In the genomic region with DNA sequence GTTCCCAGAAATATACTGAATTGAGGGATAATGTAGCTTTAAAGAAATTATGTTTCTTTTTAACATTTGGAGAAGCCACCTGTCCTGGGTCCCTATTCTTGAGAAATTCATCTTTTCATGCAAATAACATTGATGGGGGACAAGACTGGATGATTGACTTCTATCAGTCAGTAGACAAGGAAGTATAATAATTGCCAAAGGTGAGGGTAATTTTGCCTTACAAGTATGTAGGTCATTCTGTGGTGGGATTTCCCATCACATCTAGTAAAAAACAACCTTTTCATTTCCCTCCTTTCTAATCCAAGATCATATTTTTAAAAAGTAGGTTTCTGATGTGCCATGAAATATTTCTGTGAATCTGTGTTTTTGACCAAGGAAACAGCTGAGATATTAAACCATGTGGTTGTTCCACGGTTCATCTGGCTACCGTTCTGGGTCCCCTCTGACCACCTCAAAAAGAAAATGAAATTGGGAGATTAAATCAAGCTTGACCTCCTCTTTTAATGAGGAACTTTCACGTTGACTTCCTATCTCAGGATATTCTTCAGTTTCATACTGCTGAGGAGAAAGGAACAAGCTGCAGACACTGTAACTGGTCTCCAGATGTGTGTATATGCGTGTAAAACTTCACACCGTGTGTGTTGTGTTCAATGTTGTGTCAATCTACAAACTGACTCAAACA, we compare ENCODE assay signal across 27 cellular contexts.
"Had no signal": no experiment of that assay in that cellular context is flagged by ENCODE, and none has a peak within 500 bp of the region (broad histone marks: within the 10 kb centered on the region; RNA-seq: fewer than 3 reads in every experiment).

No MANE protein-coding gene starts in this region.

- H3K27me3 Mint-ChIP-seq: activated CD8-positive, alpha-beta T cell treated with anti-CD3 and anti-CD28 coated beads for 36 hours; activated T-helper 17 cell treated with anti-CD3 and anti-CD28 coated beads, Interleukin-2, amount 50 U/mL, for 72 hours; naive thymus-derived CD8-positive, alpha-beta T cell had no signal

- H3K27ac Mint-ChIP-seq: activated CD8-positive, alpha-beta T cell treated with anti-CD3 and anti-CD28 coated beads for 36 hours; activated T-helper 17 cell treated with anti-CD3 and anti-CD28 coated beads, Interleukin-2, amount 50 U/mL, for 72 hours; naive thymus-derived CD8-positive, alpha-beta T cell; neural progenitor cell; WTC11 had no signal

- H3K9me3 Mint-ChIP-seq: activated T-cell treated with anti-CD3 and anti-CD28 coated beads, Interleukin-2, amount 50 U/mL, for 4 hours; activated T-helper 17 cell treated with anti-CD3 and anti-CD28 coated beads, Interleukin-2, amount 50 U/mL, for 72 hours had no signal

- H3K9ac ChIP-seq: neural progenitor cell had no signal

- H3K4me3 Mint-ChIP-seq: activated CD8-positive, alpha-beta T cell treated with anti-CD3 and anti-CD28 coated beads for 36 hours; activated T-cell treated with anti-CD3 and anti-CD28 coated beads, Interleukin-2, amount 50 U/mL, for 4 hours; activated T-helper 17 cell treated with anti-CD3 and anti-CD28 coated beads, Interleukin-2, amount 50 U/mL, for 72 hours; naive thymus-derived CD8-positive, alpha-beta T cell; neural progenitor cell; WTC11 had no signal

- ATAC-seq: activated CD8-positive, alpha-beta T cell treated with anti-CD3 and anti-CD28 coated beads for 36 hours; activated T-cell treated with anti-CD3 and anti-CD28 coated beads, Interleukin-2, amount 50 U/mL, for 4 hours; activated T-helper 17 cell treated with anti-CD3 and anti-CD28 coated beads, Interleukin-2, amount 50 U/mL, for 72 hours; gastroesophageal sphincter; left colon; naive thymus-derived CD8-positive, alpha-beta T cell; right cardiac atrium; stimulated activated naive CD8-positive, alpha-beta T cell treated with anti-CD3 and anti-CD28 coated beads, Interleukin-15, Interleukin-2, amounts not matched to agents 100 U/mL and 50 U/mL, for 24 hours; WTC11 had no signal

- H2AFZ ChIP-seq: neural progenitor cell had no signal

- FAIRE-seq: astrocyte, endothelial cell of umbilical vein, kidney had no signal

- H3K4me1 Mint-ChIP-seq: activated T-helper 17 cell treated with anti-CD3 and anti-CD28 coated beads, Interleukin-2, amount 50 U/mL, for 72 hours; neural progenitor cell; WTC11 had no signal

- H3K27ac ChIP-seq: brain microvascular endothelial cell, gastroesophageal sphincter, neural progenitor cell, testis, transverse colon had no signal

- H3K4me2 ChIP-seq: neural progenitor cell had no signal

- H3K9me3 ChIP-seq: gastroesophageal sphincter, testis had no signal

- H3K36me3 ChIP-seq: brain microvascular endothelial cell, gastroesophageal sphincter had no signal

- H3K4me1 ChIP-seq: gastroesophageal sphincter, neural progenitor cell, testis, transverse colon had no signal

- H3K4me3 ChIP-seq: gastroesophageal sphincter, neural progenitor cell, testis, transverse colon had no signal

- H3K27me3 ChIP-seq: brain microvascular endothelial cell, gastroesophageal sphincter, neural progenitor cell, testis, transverse colon had no signal

- DNase-seq: activated CD4-positive, alpha-beta T cell treated with anti-CD3 and anti-CD28 coated beads, Interleukin-2, amount 50 U/mL, for 1 hour; activated CD8-positive, alpha-beta T cell treated with anti-CD3 and anti-CD28 coated beads for 36 hours; activated gamma-delta T cell treated with Interleukin-2 at 50 U/mL for 16 hours; activated naive CD4-positive, alpha-beta T cell treated with anti-CD3 and anti-CD28 coated beads, Interleukin-2, amount 50 U/mL, for 16 hours; activated T-cell treated with anti-CD3 and anti-CD28 coated beads, Interleukin-2, amount 50 U/mL, for 4 hours; amniotic stem cell; brain microvascular endothelial cell; caudate nucleus; cortex of kidney; head of caudate nucleus; hippocampal formation; kidney; left colon; mammary epithelial cell; midbrain; naive thymus-derived CD8-positive, alpha-beta T cell; posterior cingulate gyrus; right cardiac atrium; stimulated activated naive CD8-positive, alpha-beta T cell treated with anti-CD3 and anti-CD28 coated beads, Interleukin-15, Interleukin-2, amounts not matched to agents 100 U/mL and 50 U/mL, for 24 hours; testis; transverse colon had no signal
